In the genomic region with DNA sequence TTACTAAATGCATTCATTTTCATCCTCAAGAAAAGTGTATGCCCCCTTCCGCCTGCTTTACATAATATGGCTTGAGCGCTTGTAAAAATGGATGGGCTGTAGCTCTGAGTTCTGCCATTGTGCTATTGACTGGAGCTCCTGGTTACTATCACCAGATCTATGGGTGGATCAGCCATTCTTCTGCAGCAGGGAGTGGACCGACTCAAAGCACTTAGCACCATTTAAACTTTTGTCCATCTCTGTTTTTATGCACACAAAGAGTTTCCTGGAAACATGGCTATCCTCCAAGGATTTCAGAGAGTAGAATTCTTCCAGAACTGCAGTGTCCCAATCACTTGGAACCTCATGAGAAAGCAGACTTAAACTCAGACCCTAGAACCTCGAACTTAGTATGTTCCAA, we compare ENCODE assay signal across 9 cellular contexts. TPM values are rescaled to one million over a fixed set of nuclear protein-coding genes. Genes with fewer than 3 reads are reported as not detected.
A peak's percentile ranks its signal among the peaks of the same experiment; 100 is the strongest.
DNase-seq lines count a peak whose midpoint lies in the region; ATAC-seq and TF ChIP-seq lines count a peak whose summit lies in the region.
"Had no signal": no experiment of that assay in that cellular context is flagged by ENCODE, and none has a peak within 500 bp of the region (broad histone marks: within the 10 kb centered on the region; RNA-seq: fewer than 3 reads in every experiment).

No MANE protein-coding gene starts in this region.

- no peaks in the 10 kb centered on the region for H3K36me3 ChIP-seq in SK-N-MC (ENCODE audit: insufficient read depth, low read length)
- no peaks in the 10 kb centered on the region for H3K36me3 ChIP-seq in psoas muscle (ENCODE audit: insufficient read depth in 1 of 2, low read depth in 1 of 2)

- WGBS in psoas muscle, 3 donors, result 54 to 69% (median 61%) methylated on average over 4 of the region's 4 CpGs

- in situ Hi-C loops in Caki2 (cut with HindIII; ENCODE audit: low pct_unique_long_range_greater_than_20kb, low sequenced_read_pairs), result loop anchor here (25.0 kb wide), 1 partner anchor 176 kb away; no protein-coding TSS in a partner anchor

- DNase-seq in Caki2 (ENCODE audit: low read depth) (peak; percentile 2), SK-N-MC (ENCODE audit: low read depth, low spot score) (no peak), fibroblast of gingiva (ENCODE audit: low read depth) (peak; percentile 82), psoas muscle (no peak), NCI-H69 (lab: John Stamatoyannopoulos, UW) (no peak), DMS153 treated with DMSO at 0.1 percent for 48 hours (lab: John Stamatoyannopoulos, UW; ENCODE audit: unreplicated experiment) (no peak), NOMO-1 treated with DMSO at 0.1 percent for 48 hours (lab: John Stamatoyannopoulos, UW; ENCODE audit: unreplicated experiment) (no peak)
- DNase-seq in activated CD4-positive, alpha-beta T cell treated with anti-CD3 and anti-CD28 coated beads for 1 hour, result no peak
- DNase-seq: immature natural killer cell had no signal

- H3K9me3 ChIP-seq in SK-N-MC (ENCODE audit: low read depth, low read length) (no peaks in the 10 kb centered on the region), psoas muscle (no peaks in the 10 kb centered on the region)

- TF ChIP-seq CTCF in psoas muscle (IDR thresholded peaks at IDR 0.05), result no peak

- H3K4me1 ChIP-seq in psoas muscle, result peaks cover 27% of the 10 kb centered on the region

- H3K27me3 ChIP-seq in psoas muscle (ENCODE audit: insufficient read depth in 3 of 3, low read length in 2 of 3), result no peaks in the 10 kb centered on the region

- ATAC-seq in psoas muscle, result no peak

- H3K27ac ChIP-seq in SK-N-MC, result peak overlapping the region; percentile 82; the same call in 1 of the 2 replicates
- H3K27ac ChIP-seq in psoas muscle, result peak overlapping the region; percentile 25

- intact Hi-C loops in psoas muscle (cut with DNase I), result no loop called here

- H3K4me3 ChIP-seq in SK-N-MC (peak overlapping the region; percentile 64), psoas muscle (no peak overlapping the region)

- H3K9ac ChIP-seq in SK-N-MC (ENCODE audit: insufficient read length), result no peak overlapping the region

RNA-seq across cellular contexts. Expression of gene NUMB, which starts 4.5 kb away (rescaled TPM):
- total RNA-seq in Caki2 (2014; rRNA removed; shearing (Covaris generic); ENCODE audit: low replicate concordance), result 15.0 and 24.9 TPM in 2 replicates
- 10 to 100 TPM; 21.8 to 26.4 (median 25.2) TPM for total RNA-seq in psoas muscle
- polyA plus RNA-seq in psoas muscle, result 10 to 100 TPM; 12.5 to 25.9 (median 17.3) TPM

RNA-seq across cellular contexts. Expression of gene RIOX1, which starts 27.9 kb away (rescaled TPM):
- 11.5 and 21.1 TPM in 2 replicates for total RNA-seq in Caki2 (2014; rRNA removed; shearing (Covaris generic); ENCODE audit: low replicate concordance)
- 1 to 10 TPM; 3.9 to 5.7 (median 5.7) TPM for total RNA-seq in psoas muscle
- polyA plus RNA-seq in psoas muscle, result 1 to 10 TPM; 3.5 to 4.0 (median 3.8) TPM

Comparison
In these comparisons a context has a peak if more than half of its experiments do, and no peak if none do; other contexts are left out.
1. DNase-seq: peak in Caki2 (single experiment) and fibroblast of gingiva (single experiment); none in SK-N-MC (single experiment), psoas muscle (0 of 2), NCI-H69 (single experiment), DMS153 treated with DMSO at 0.1 percent for 48 hours (single experiment), NOMO-1 treated with DMSO at 0.1 percent for 48 hours (single experiment) and activated CD4-positive, alpha-beta T cell treated with anti-CD3 and anti-CD28 coated beads for 1 hour (single experiment).